In genomic region chr5:1763548-1763911, GRCh38 we compare ENCODE assay signal across 8 cellular contexts. TPM values are rescaled to one million over a fixed set of nuclear protein-coding genes. Genes with fewer than 3 reads are reported as not detected.
DNase-seq lines count a peak whose midpoint lies in the region; ATAC-seq and TF ChIP-seq lines count a peak whose summit lies in the region.

No MANE protein-coding gene starts in this region.

- TF ChIP-seq CTCF in foreskin keratinocyte (conservative IDR thresholded peaks at IDR 0.05), result peak; percentile 66

- peaks cover 5% of the 10 kb centered on the region for H3K27me3 ChIP-seq in foreskin keratinocyte

- ATAC-seq in foreskin keratinocyte, result no peak
- ATAC-seq in GM21526 (IDR thresholded peaks at IDR 0.05; ENCODE audit: low FRiP score, unreplicated experiment), result no peak

- H3K27ac ChIP-seq in foreskin keratinocyte (no peak overlapping the region), caudate nucleus (ENCODE audit: low read depth, low read length) (no peak overlapping the region)

- intact Hi-C loops in posterior vena cava (cut with DNase I), result no loop called here

- no peaks in the 10 kb centered on the region for H3K4me1 ChIP-seq in foreskin keratinocyte

- DNase-seq in SIG-M5 treated with dmso at 0.1 percent for 504 hours (lab: John Stamatoyannopoulos, UW; ENCODE audit: unreplicated experiment) (peak; percentile 5), SIG-M5 (lab: John Stamatoyannopoulos, UW) (no peak), M059J (ENCODE audit: low read depth) (peak; percentile 60), foreskin keratinocyte (no peak), posterior vena cava (ENCODE audit: low spot score) (peak; percentile 74), caudate nucleus (lab: John Stamatoyannopoulos, UW) (no peak)
- DNase-seq in activated T-cell treated with anti-CD3 and anti-CD28 coated beads, Interleukin-2, amount 50 U/mL, for 48 hours, result peak; percentile 30 to 49

RNA-seq across cellular contexts. Expression of gene MRPL36, which starts 36.1 kb away (rescaled TPM):
- total RNA-seq in M059J (2014; rRNA removed; shearing (Covaris generic)), result 55.7 and 57.9 TPM in 2 replicates
- total RNA-seq in foreskin keratinocyte (65.3 and 73.6 TPM in 2 replicates), posterior vena cava (10 to 100 TPM; 29.4 to 32.4 TPM)
- polyA plus RNA-seq in foreskin keratinocyte, result 102 and 104 TPM in 2 replicates

RNA-seq across cellular contexts. Expression of gene NDUFS6, which starts 37.7 kb away (rescaled TPM):
- total RNA-seq in M059J (2014; rRNA removed; shearing (Covaris generic)), result 60.0 and 159 TPM in 2 replicates
- total RNA-seq in foreskin keratinocyte (68.2 and 84.6 TPM in 2 replicates), posterior vena cava (10 to 100 TPM; 25.4 to 25.8 TPM)
- 154 and 160 TPM in 2 replicates for polyA plus RNA-seq in foreskin keratinocyte

Comparison
In these comparisons a context has a peak if more than half of its experiments do, and no peak if none do; other contexts are left out.
1. DNase-seq: peak in SIG-M5 treated with dmso at 0.1 percent for 504 hours (single experiment), M059J (single experiment), activated T-cell treated with anti-CD3 and anti-CD28 coated beads, Interleukin-2, amount 50 U/mL, for 48 hours (2 of 2) and posterior vena cava (single experiment); none in SIG-M5 (single experiment), foreskin keratinocyte (0 of 2) and caudate nucleus (0 of 61).